ENCODE assay signal across 8 cellular contexts in the genomic region with DNA sequence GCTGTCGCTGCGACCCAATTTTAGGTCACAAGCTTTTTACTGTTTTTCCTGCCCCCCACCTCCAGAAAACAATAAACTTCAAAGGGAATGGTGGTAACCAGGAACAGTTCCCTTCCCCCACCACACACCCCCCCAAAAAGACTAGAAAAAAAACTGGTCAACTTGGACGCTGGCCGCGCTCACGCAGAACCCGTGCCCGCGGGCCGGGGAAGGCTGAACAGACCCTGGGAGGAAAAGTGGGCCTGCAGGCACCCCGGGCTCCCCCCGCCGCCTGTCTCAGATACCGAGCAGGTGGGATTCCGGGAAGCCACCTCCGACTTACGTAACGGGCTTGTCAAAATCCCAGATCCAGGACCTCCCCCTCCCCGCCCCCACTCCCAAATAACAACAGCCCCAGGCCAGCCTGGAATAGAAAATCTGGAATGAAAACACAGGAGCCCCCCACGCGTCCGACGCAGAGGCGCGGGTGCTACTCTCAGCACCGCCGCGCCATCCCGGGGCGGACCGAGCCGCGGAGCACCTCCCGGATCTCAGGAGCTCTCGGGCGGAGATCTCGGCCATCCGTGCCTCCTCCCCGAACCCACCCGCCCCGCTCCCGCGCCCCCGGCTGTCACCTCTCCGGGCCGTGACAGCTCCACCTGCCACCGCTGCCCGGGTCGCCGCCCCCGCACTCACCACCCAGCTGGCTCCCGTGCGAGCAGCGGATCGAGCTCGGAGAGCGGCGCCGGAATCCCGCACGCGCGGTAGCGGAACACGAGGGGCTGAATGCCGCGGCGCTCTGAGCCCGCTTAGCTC. TPM values are rescaled to one million over a fixed set of nuclear protein-coding genes. Genes with fewer than 3 reads are reported as not detected.
DNase-seq lines count a peak whose midpoint lies in the region; ATAC-seq and TF ChIP-seq lines count a peak whose summit lies in the region.

No MANE protein-coding gene starts in this region.

- peak overlapping the region; percentile 95 for H3K4me3 Mint-ChIP-seq in osteocyte (ENCODE audit: unreplicated experiment)

- H3K9me3 ChIP-seq in vagina: no peaks in the 10 kb centered on the region

- DNase-seq in ELR (ENCODE audit: low read depth) (peak; percentile 62), Right ventricle myocardium inferior (ENCODE audit: missing footprints) (no peak), osteocyte (ENCODE audit: extremely low spot score, unreplicated experiment) (peak; percentile 86), vagina (ENCODE audit: extremely low spot score in 2 of 2) (no peak)
- peak in 1 of 2 donors; percentile 69 for DNase-seq in activated naive CD4-positive, alpha-beta T cell treated with anti-CD3 and anti-CD28 coated beads, Interleukin-2, amount 50 U/mL, for 72 hours (ENCODE audit: low spot score in 2 of 2)

- H3K27ac Mint-ChIP-seq in activated naive CD4-positive, alpha-beta T cell treated with anti-CD3 and anti-CD28 coated beads, Interleukin-2, amount 50 U/mL, for 72 hours: peak overlapping the region; percentile 95 to 99
- H3K27ac Mint-ChIP-seq in osteocyte (ENCODE audit: unreplicated experiment): peak overlapping the region; percentile 54

- TF ChIP-seq CTCF in osteocyte (IDR thresholded peaks at IDR 0.05) (no peak), vagina (IDR thresholded peaks at IDR 0.05) (no peak)

- peak; percentile 30 for ATAC-seq in HG02943 (IDR thresholded peaks at IDR 0.05; ENCODE audit: low read depth, unreplicated experiment)
- ATAC-seq in activated naive CD4-positive, alpha-beta T cell treated with anti-CD3 and anti-CD28 coated beads, Interleukin-2, amount 50 U/mL, for 72 hours: no peak
- ATAC-seq in Right ventricle myocardium inferior: peak; percentile 56
- no peak for ATAC-seq in GM18861 (IDR thresholded peaks at IDR 0.05; ENCODE audit: unreplicated experiment)

- TF ChIP-seq POLR2A in vagina (IDR thresholded peaks at IDR 0.05): peak in 1 of 2 donors; percentile 19

- H3K27ac ChIP-seq in vagina: peak overlapping the region; percentile 98

- intact Hi-C loops in Right ventricle myocardium inferior (cut with DNase I) (loop anchor here (1.0 to 2.0 kb wide), 2 partner anchors 41 to 77 kb away; no protein-coding TSS in a partner anchor), vagina (cut with DNase I) (no loop called here)

- peaks cover 28% of the 10 kb centered on the region for H3K4me1 ChIP-seq in vagina

- peaks cover 37% of the 10 kb centered on the region for H3K4me1 Mint-ChIP-seq in osteocyte (ENCODE audit: unreplicated experiment)

- H3K36me3 Mint-ChIP-seq in activated naive CD4-positive, alpha-beta T cell treated with anti-CD3 and anti-CD28 coated beads, Interleukin-2, amount 50 U/mL, for 72 hours: peaks cover 6 to 13% of the 10 kb centered on the region in 2 donors
- H3K36me3 Mint-ChIP-seq in osteocyte (ENCODE audit: unreplicated experiment): no peaks in the 10 kb centered on the region

- H3K27me3 ChIP-seq in vagina: no peaks in the 10 kb centered on the region

- H3K4me3 ChIP-seq in vagina: peak overlapping the region; percentile 85 to 95

- no peaks in the 10 kb centered on the region for H3K27me3 Mint-ChIP-seq in osteocyte (ENCODE audit: unreplicated experiment)

- no peaks in the 10 kb centered on the region for H3K9me3 Mint-ChIP-seq in activated naive CD4-positive, alpha-beta T cell treated with anti-CD3 and anti-CD28 coated beads, Interleukin-2, amount 50 U/mL, for 72 hours
- H3K9me3 Mint-ChIP-seq in osteocyte (ENCODE audit: unreplicated experiment): no peaks in the 10 kb centered on the region

- H3K36me3 ChIP-seq in vagina: no peaks in the 10 kb centered on the region

TF ChIP-seq in PFSK-1, 5 proteins besides CTCF, POLR2A, EP300 and RAD21:
- TF ChIP-seq SIN3A (IDR thresholded peaks at IDR 0.05; ENCODE audit: borderline replicate concordance, insufficient read depth, low read length) (peak; percentile 18; the same call in 1 of the 2 replicates), POLR2AphosphoS5 (IDR thresholded peaks at IDR 0.05; ENCODE audit: low read depth, low read length) (no peak)

RNA-seq across cellular contexts. Expression of a gene that starts 0.6 kb away (rescaled TPM):
- polyA plus RNA-seq in PFSK-1 (2012; ENCODE audit: insufficient read length, low read depth): 5.1 TPM
- total RNA-seq in activated naive CD4-positive, alpha-beta T cell treated with anti-CD3 and anti-CD28 coated beads, Interleukin-2, amount 50 U/mL, for 72 hours: 10 to 100 TPM; 26.8 to 49.7 TPM
- total RNA-seq in Right ventricle myocardium inferior (12.7 TPM), osteocyte (22.5 and 24.5 TPM in 2 replicates), vagina (28.7 TPM)

Comparison
In these comparisons a context has a peak if more than half of its experiments do, and no peak if none do; other contexts are left out.
1. DNase-seq: peak in ELR (single experiment) and osteocyte (single experiment); none in Right ventricle myocardium inferior (single experiment) and vagina (0 of 2).
2. ATAC-seq: peak in HG02943 (single experiment) and Right ventricle myocardium inferior (single experiment); none in activated naive CD4-positive, alpha-beta T cell treated with anti-CD3 and anti-CD28 coated beads, Interleukin-2, amount 50 U/mL, for 72 hours (0 of 2) and GM18861 (single experiment).